In the genomic region with DNA sequence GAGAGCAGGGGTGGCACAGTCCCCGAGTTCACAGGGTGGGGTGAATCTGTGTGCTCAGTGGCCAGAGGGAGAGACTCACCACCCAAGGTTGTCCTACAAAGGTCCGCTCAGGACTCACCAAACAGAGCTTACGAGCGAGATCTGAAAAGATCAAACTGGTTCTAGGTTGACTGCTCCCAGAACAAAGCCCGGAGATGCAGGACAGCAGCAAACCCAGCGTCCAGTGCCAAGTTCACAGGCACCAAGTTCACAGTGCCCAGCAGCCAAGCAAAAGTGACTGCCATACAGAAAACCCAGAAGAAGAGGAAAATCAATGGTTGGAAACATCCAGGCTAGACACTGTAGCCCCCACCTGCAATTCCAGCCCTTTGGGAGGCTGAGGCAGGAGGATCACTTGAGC, we compare ENCODE assay signal across 22 cellular contexts.
"Had no signal": no experiment of that assay in that cellular context is flagged by ENCODE, and none has a peak within 500 bp of the region (broad histone marks: within the 10 kb centered on the region; RNA-seq: fewer than 3 reads in every experiment).

No MANE protein-coding gene starts in this region.

- H3K4me1 ChIP-seq: foreskin keratinocyte had no signal

- DNase-seq: activated CD4-positive, alpha-beta T cell treated with anti-CD3 and anti-CD28 coated beads, Interleukin-2, amount 10 ng/mL, durations not matched to agents 7 days and 5 days; activated CD4-positive, CD25-positive, alpha-beta regulatory T cell treated with anti-CD3 and anti-CD28 coated beads, Interleukin-2, amount 50 U/mL, for 72 hours; activated CD8-positive, alpha-beta T cell treated with anti-CD3 and anti-CD28 coated beads for 36 hours; activated naive CD4-positive, alpha-beta T cell; activated naive CD8-positive, alpha-beta T cell treated with anti-CD3 and anti-CD28 coated beads, Interleukin-2, amount 50 U/mL, for 24 hours; dermis blood vessel endothelial cell; effector CD8-positive, alpha-beta T cell; foreskin keratinocyte; left ventricle myocardium inferior; mucosa of descending colon; occipital lobe; stimulated activated CD4-positive, alpha-beta T cell treated with anti-CD3 and anti-CD28 coated beads, Interleukin-15, amount 100 ng/mL, for 24 hours; stimulated activated naive CD4-positive, alpha-beta T cell; testis; WERI-Rb-1 had no signal

- H3K4me3 ChIP-seq: left ventricle myocardium inferior, mucosa of descending colon, smooth muscle cell, testis, vagina had no signal

- H3K4me3 Mint-ChIP-seq: activated CD4-positive, alpha-beta T cell treated with anti-CD3 and anti-CD28 coated beads, Interleukin-2, amount 10 ng/mL, durations not matched to agents 7 days and 5 days; activated CD8-positive, alpha-beta T cell treated with anti-CD3 and anti-CD28 coated beads for 36 hours; activated naive CD8-positive, alpha-beta T cell treated with anti-CD3 and anti-CD28 coated beads, Interleukin-2, amount 50 U/mL, for 24 hours; memory B cell; neural crest cell; type B pancreatic cell had no signal

- H3K27ac ChIP-seq: foreskin keratinocyte, left ventricle myocardium inferior, testis, vagina, WERI-Rb-1 had no signal

- ATAC-seq: activated CD8-positive, alpha-beta T cell treated with anti-CD3 and anti-CD28 coated beads for 36 hours; activated naive CD8-positive, alpha-beta T cell treated with anti-CD3 and anti-CD28 coated beads, Interleukin-2, amount 50 U/mL, for 24 hours; foreskin keratinocyte; mucosa of descending colon; sciatic nerve had no signal

- H3K9me3 ChIP-seq: left ventricle myocardium inferior, mucosa of descending colon, testis, vagina had no signal

- H3K36me3 ChIP-seq: vagina had no signal

- H3K27ac Mint-ChIP-seq: activated CD4-positive, alpha-beta T cell treated with anti-CD3 and anti-CD28 coated beads, Interleukin-2, amount 10 ng/mL, durations not matched to agents 7 days and 5 days; activated CD8-positive, alpha-beta T cell treated with anti-CD3 and anti-CD28 coated beads for 36 hours; activated naive CD8-positive, alpha-beta T cell treated with anti-CD3 and anti-CD28 coated beads, Interleukin-2, amount 50 U/mL, for 24 hours; activated T-helper 2 cell treated with anti-CD3 and anti-CD28 coated beads, Interferon-gamma antibody, Interleukin-2, Interleukin-4, amounts not matched to agents 10 μg/mL and 5 μg/mL and 100 μg/mL, durations not matched to agents 14 hours and 24 hours and 36 hours; memory B cell; type B pancreatic cell had no signal

- H3K27me3 Mint-ChIP-seq: activated CD4-positive, alpha-beta T cell treated with anti-CD3 and anti-CD28 coated beads, Interleukin-2, amount 10 ng/mL, durations not matched to agents 7 days and 5 days; activated CD8-positive, alpha-beta T cell treated with anti-CD3 and anti-CD28 coated beads for 36 hours; activated naive CD8-positive, alpha-beta T cell treated with anti-CD3 and anti-CD28 coated beads, Interleukin-2, amount 50 U/mL, for 24 hours; memory B cell; type B pancreatic cell had no signal

- H3K9me3 Mint-ChIP-seq: activated CD8-positive, alpha-beta T cell treated with anti-CD3 and anti-CD28 coated beads for 36 hours; activated naive CD8-positive, alpha-beta T cell treated with anti-CD3 and anti-CD28 coated beads, Interleukin-2, amount 50 U/mL, for 24 hours; activated T-helper 2 cell treated with anti-CD3 and anti-CD28 coated beads, Interferon-gamma antibody, Interleukin-2, Interleukin-4, amounts not matched to agents 10 μg/mL and 5 μg/mL and 100 μg/mL, durations not matched to agents 14 hours and 24 hours and 36 hours had no signal

- H3K27me3 ChIP-seq: foreskin keratinocyte, testis, vagina had no signal
